ENCODE assay signal across 7 cellular contexts in genomic region chr13:98476538-98476966, GRCh38.
DNase-seq lines count a peak whose midpoint lies in the region; ATAC-seq and TF ChIP-seq lines count a peak whose summit lies in the region.

No MANE protein-coding gene starts in this region.

- DNase-seq in activated naive CD4-positive, alpha-beta T cell treated with anti-CD3 and anti-CD28 coated beads, Interleukin-2, amount 50 U/mL, for 16 hours = peak; percentile 80
- peak; percentile 90 for DNase-seq in stimulated activated CD4-positive, alpha-beta T cell treated with anti-CD3 and anti-CD28 coated beads, Interleukin-4, amount 100 ng/mL, for 24 hours
- DNase-seq in OCI-M2 (lab: John Stamatoyannopoulos, UW; ENCODE audit: unreplicated experiment) = no peak

- no peaks in the 10 kb centered on the region for H3K9me3 ChIP-seq in iPS-20b (ENCODE audit: insufficient read depth, low read depth, low read length)

- no peak overlapping the region for H3K9ac ChIP-seq in iPS-20b (ENCODE audit: low read depth, low read length)

- H3K27me3 ChIP-seq in iPS-20b (ENCODE audit: insufficient read depth, low read length) = no peaks in the 10 kb centered on the region

- H3K4me3 ChIP-seq in iPS-20b (ENCODE audit: low read length) = peak overlapping the region; percentile 4; the same call in 1 of the 2 replicates

- ATAC-seq in HG03108 (IDR thresholded peaks at IDR 0.05; ENCODE audit: unreplicated experiment) (peak; percentile 93), SK-N-SH treated with all-trans-retinoic acid at 6 μM for 48 hours (peak; percentile 88)

- H3K4me1 ChIP-seq in iPS-20b (ENCODE audit: insufficient read depth, low read length) = peaks cover 47% of the 10 kb centered on the region

- peak; percentile 43 for TF ChIP-seq POLR2A in GM18951 (IDR thresholded peaks at IDR 0.05; ENCODE audit: extremely low read depth, insufficient read depth, insufficient read length)

- no peak overlapping the region for H3K27ac ChIP-seq in iPS-20b (ENCODE audit: low read length)

- in situ Hi-C loops in GM18951 (cut with MboI; ENCODE audit: low sequenced_read_pairs, unreplicated experiment) = no loop called here

- peaks cover 39% of the 10 kb centered on the region for H3K36me3 ChIP-seq in iPS-20b (ENCODE audit: insufficient read depth, low read depth, low read length)

TF ChIP-seq in SK-N-SH treated with all-trans-retinoic acid at 6 μM for 48 hours, 23 proteins besides CTCF, POLR2A, EP300 and RAD21:
- TF ChIP-seq PPARA (CRISPR knock-in tag; IDR thresholded peaks at IDR 0.05; ENCODE audit: borderline replicate concordance) (no peak), GLIS3 (CRISPR knock-in tag; IDR thresholded peaks at IDR 0.05) (no peak), BACH2 (CRISPR knock-in tag; IDR thresholded peaks at IDR 0.05; ENCODE audit: borderline replicate concordance) (no peak)
- TF ChIP-seq, protein P1, sequence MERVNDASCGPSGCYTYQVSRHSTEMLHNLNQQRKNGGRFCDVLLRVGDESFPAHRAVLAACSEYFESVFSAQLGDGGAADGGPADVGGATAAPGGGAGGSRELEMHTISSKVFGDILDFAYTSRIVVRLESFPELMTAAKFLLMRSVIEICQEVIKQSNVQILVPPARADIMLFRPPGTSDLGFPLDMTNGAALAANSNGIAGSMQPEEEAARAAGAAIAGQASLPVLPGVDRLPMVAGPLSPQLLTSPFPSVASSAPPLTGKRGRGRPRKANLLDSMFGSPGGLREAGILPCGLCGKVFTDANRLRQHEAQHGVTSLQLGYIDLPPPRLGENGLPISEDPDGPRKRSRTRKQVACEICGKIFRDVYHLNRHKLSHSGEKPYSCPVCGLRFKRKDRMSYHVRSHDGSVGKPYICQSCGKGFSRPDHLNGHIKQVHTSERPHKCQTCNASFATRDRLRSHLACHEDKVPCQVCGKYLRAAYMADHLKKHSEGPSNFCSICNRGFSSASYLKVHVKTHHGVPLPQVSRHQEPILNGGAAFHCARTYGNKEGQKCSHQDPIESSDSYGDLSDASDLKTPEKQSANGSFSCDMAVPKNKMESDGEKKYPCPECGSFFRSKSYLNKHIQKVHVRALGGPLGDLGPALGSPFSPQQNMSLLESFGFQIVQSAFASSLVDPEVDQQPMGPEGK (CRISPR knock-in tag; IDR thresholded peaks at IDR 0.05; ENCODE audit: borderline replicate concordance) = no peak
